ENCODE assay signal across 1 cellular context in genomic region chr7:50394315-50394714, GRCh38.
A peak's percentile ranks its signal among the peaks of the same experiment; 100 is the strongest.
TF ChIP-seq lines count a peak whose summit lies in the region.

No MANE protein-coding gene starts in this region.

TF ChIP-seq in H1, 55 proteins besides CTCF, POLR2A, EP300 and RAD21:
- 0 out of 2 replicates have a peak, but pooled peaks have one; percentile 58 for TF ChIP-seq KDM1A (IDR thresholded peaks at IDR 0.05; ENCODE audit: borderline replicate concordance, low read length)
- TF ChIP-seq, protein P1, sequence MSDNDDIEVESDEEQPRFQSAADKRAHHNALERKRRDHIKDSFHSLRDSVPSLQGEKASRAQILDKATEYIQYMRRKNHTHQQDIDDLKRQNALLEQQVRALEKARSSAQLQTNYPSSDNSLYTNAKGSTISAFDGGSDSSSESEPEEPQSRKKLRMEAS (IDR thresholded peaks at IDR 0.05): no peak
